In genomic region chr4:15015170-15015569, GRCh38 we compare ENCODE assay signal across 24 cellular contexts.
"Had no signal": no experiment of that assay in that cellular context is flagged by ENCODE, and none has a peak within 500 bp of the region (broad histone marks: within the 10 kb centered on the region; RNA-seq: fewer than 3 reads in every experiment).

No MANE protein-coding gene starts in this region.

- H3K27ac ChIP-seq: brain microvascular endothelial cell, hepatocyte, testis had no signal

- H2AFZ ChIP-seq: hepatocyte had no signal

- ATAC-seq: activated CD4-positive, alpha-beta T cell treated with anti-CD3 and anti-CD28 coated beads for 36 hours; left ventricle myocardium superior; stimulated activated naive B cell treated with anti-CD40 and anti-IgM and Interleukin-4, amounts not matched to agents 10 μg/mL and 1 μg/mL and 100 μg/mL, for 72 hours had no signal

- H3K4me3 ChIP-seq: esophagus muscularis mucosa, hepatocyte, testis had no signal

- H3K27me3 ChIP-seq: brain microvascular endothelial cell, esophagus muscularis mucosa, hepatocyte, testis had no signal

- DNase-seq: activated B cell treated with CpG ODN at 0.5 μM for 24 hours; activated CD4-positive, alpha-beta T cell treated with anti-CD3 and anti-CD28 coated beads for 36 hours; activated CD4-positive, alpha-beta T cell treated with anti-CD3 and anti-CD28 coated beads, Interleukin-2, amount 50 U/mL, for 4 hours; activated gamma-delta T cell; activated naive CD4-positive, alpha-beta T cell treated with anti-CD3 and anti-CD28 coated beads, Interleukin-2, amount 50 U/mL, for 16 hours; aorta; brain microvascular endothelial cell; central memory CD4-positive, alpha-beta T cell; glutamatergic neuron; immature natural killer cell; kidney glomerular epithelial cell; left ventricle myocardium superior; mammary epithelial cell; nephron progenitor cell; nucleus accumbens; stimulated activated CD4-positive, alpha-beta T cell treated with anti-CD3 and anti-CD28 coated beads, Interleukin-2, amount 100 ng/mL, for 48 hours; stimulated activated CD8-positive, alpha-beta memory T cell treated with anti-CD3 and anti-CD28 coated beads, Interleukin-4, amount 100 ng/mL, for 48 hours; stimulated activated naive B cell treated with anti-CD40 and anti-IgM and Interleukin-4, amounts not matched to agents 10 μg/mL and 1 μg/mL and 100 μg/mL, for 72 hours; T-helper 1 cell; T-helper 9 cell; testis had no signal

- FAIRE-seq: colon had no signal

- H3K9me3 ChIP-seq: esophagus muscularis mucosa, testis had no signal

- H3K4me2 ChIP-seq: hepatocyte had no signal
